In the genomic region with DNA sequence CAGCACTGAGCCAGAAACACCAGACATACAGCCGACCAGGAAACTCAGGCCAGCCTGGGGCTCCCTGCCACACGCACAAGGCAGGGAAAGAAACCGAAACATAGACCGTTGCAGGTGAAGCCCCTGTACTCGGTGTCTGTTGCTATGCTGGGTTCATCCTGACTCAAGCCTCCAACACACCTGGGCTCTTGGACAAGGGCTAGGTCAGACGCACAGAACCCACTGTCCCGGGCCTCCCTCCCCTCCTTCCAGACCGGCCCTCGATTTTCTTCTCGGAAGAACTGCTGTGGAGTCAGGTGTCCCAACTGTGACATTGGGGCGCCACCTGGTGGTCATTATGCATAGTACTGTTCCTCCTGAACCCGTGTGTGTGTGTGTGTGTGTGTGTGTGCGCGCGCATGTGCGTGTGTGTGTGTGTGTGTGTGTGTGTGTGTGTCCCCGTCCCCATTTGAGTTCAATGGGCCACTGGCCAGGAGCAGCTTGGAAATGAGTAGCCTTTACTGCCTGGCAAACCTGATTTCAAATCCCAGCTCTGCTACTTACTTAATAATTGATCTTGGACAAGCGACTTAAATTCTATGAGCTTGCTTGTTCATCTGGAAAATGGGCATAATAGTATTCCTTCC, we compare ENCODE assay signal across 8 cellular contexts. TPM values are rescaled to one million over a fixed set of nuclear protein-coding genes. Genes with fewer than 3 reads are reported as not detected.
DNase-seq lines count a peak whose midpoint lies in the region; ATAC-seq and TF ChIP-seq lines count a peak whose summit lies in the region.

No MANE protein-coding gene starts in this region.

- DNase-seq in BE2C (peak; percentile 72), Kasumi-1 (lab: John Stamatoyannopoulos, UW) (peak; percentile 71 to 84), RPMI8226 (peak; percentile 86), foreskin fibroblast (peak; percentile 79 to 93), omental fat pad (ENCODE audit: low spot score) (peak; percentile 89), superior temporal gyrus (ENCODE audit: extremely low spot score) (peak; percentile 94)
- DNase-seq in activated T-helper 1 cell treated with anti-CD3 and anti-CD28 coated beads, Interleukin-2, amount 50 U/mL, for 16 hours (ENCODE audit: low read depth in 1 of 2, low spot score in 1 of 2), result peak; percentile 45 to 51

- H3K9me3 ChIP-seq in BE2C, result no peaks in the 10 kb centered on the region

- H3K4me1 ChIP-seq in BE2C, result no peaks in the 10 kb centered on the region

- peak; percentile 51 for TF ChIP-seq CTCF in BE2C (IDR thresholded peaks at IDR 0.05; ENCODE audit: low read depth, low read length)
- TF ChIP-seq CTCF in foreskin fibroblast (IDR thresholded peaks at IDR 0.05; ENCODE audit: low read depth, low read length), result peak; percentile 48
- TF ChIP-seq CTCF in omental fat pad (IDR thresholded peaks at IDR 0.05), result peak in 2 of 3 donors; percentile 37 to 62

- H3K27me3 ChIP-seq in BE2C, result no peaks in the 10 kb centered on the region

- ATAC-seq in GM19372 (IDR thresholded peaks at IDR 0.05; ENCODE audit: low read depth, unreplicated experiment) (peak; percentile 83), omental fat pad (ENCODE audit: low FRiP score) (peak; percentile 75)

- H3K4me3 ChIP-seq in BE2C (ENCODE audit: low read depth, low read length) (no peak overlapping the region), foreskin fibroblast (ENCODE audit: low read depth in 1 of 2, low read length in 2 of 2) (no peak overlapping the region)

- no peaks in the 10 kb centered on the region for H3K36me3 ChIP-seq in BE2C

RNA-seq across cellular contexts. Expression of a gene that starts 55.4 kb away (rescaled TPM):
- polyA plus RNA-seq in BE2C (2012; ENCODE audit: insufficient read depth, insufficient read length, low read depth), result 10.3 TPM
- 1 to 10 TPM; 1.3 to 2.4 (median 1.4) TPM for total RNA-seq in omental fat pad
